Comparison of ENCODE assay signal across 16 cellular contexts in the genomic region with DNA sequence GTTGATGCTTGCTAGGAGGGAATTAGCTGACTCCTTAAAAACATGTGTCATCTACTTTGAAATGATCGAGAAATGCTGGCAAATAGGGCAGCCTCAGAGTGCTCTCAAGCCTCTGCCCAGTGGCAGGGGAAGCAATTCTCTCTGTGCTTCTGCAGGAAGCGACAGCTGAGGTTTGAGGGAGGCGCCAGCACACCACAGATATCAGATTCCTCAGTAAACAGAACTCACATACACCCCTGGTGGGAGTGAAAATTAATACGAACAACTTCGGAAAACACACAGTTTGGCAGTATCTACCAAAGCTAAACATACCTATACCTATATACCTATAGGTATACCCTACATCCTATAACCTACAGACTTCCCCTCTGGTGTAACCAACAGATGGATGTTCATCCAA.
DNase-seq lines count a peak whose midpoint lies in the region; ATAC-seq and TF ChIP-seq lines count a peak whose summit lies in the region.
"Had no signal": no experiment of that assay in that cellular context is flagged by ENCODE, and none has a peak within 500 bp of the region (broad histone marks: within the 10 kb centered on the region; RNA-seq: fewer than 3 reads in every experiment).

No MANE protein-coding gene starts in this region.

- TF ChIP-seq POLR2A in spleen (IDR thresholded peaks at IDR 0.05): no peak

- TF ChIP-seq CTCF in foreskin fibroblast (IDR thresholded peaks at IDR 0.05; ENCODE audit: low read depth, low read length): no peak
- TF ChIP-seq CTCF in psoas muscle (IDR thresholded peaks at IDR 0.05): no peak
- TF ChIP-seq CTCF in spleen (IDR thresholded peaks at IDR 0.05 in 8 of 11, conservative IDR thresholded peaks at IDR 0.05 in 3 of 11): no peak

- H3K9me3 ChIP-seq in psoas muscle (peaks cover 5% of the 10 kb centered on the region), spleen (peaks cover 0 to 4% (median 0%) of the 10 kb centered on the region in 8 donors)
- H3K9me3 ChIP-seq: thyroid gland had no signal

- intact Hi-C loops in posterior vena cava (cut with DNase I) (no loop called here), psoas muscle (cut with DNase I) (no loop called here), spleen (cut with DNase I; ENCODE audit: low total_unique reads) (no loop called here)

- H3K4me1 ChIP-seq in psoas muscle (no peaks in the 10 kb centered on the region), spleen (no peaks in the 10 kb centered on the region)
- H3K4me1 ChIP-seq: thyroid gland had no signal

- H3K27me3 ChIP-seq in psoas muscle (ENCODE audit: insufficient read depth in 3 of 3, low read length in 2 of 3): peaks cover 0 to 6% (median 4%) of the 10 kb centered on the region in 3 donors
- H3K27me3 ChIP-seq in spleen (replicated peaks in 1 of 7): peaks cover 0 to 43% (median 0%) of the 10 kb centered on the region in 7 donors
- H3K27me3 ChIP-seq: thyroid gland had no signal

- H3K4me3 ChIP-seq in foreskin fibroblast (ENCODE audit: low read depth in 1 of 2, low read length in 2 of 2) (no peak overlapping the region), psoas muscle (no peak overlapping the region), spleen (no peak overlapping the region)
- H3K4me3 ChIP-seq: GM12878, lung, thyroid gland had no signal

- peak; percentile 55 for DNase-seq in DMS79 (lab: John Stamatoyannopoulos, UW)
- peak; percentile 77 for DNase-seq in NCI-H1092 (lab: John Stamatoyannopoulos, UW)
- DNase-seq in NCI-H748 treated with DMSO at 0.1 percent for 48 hours (lab: John Stamatoyannopoulos, UW): peak; percentile 60
- peak; percentile 3 to 5 for DNase-seq in foreskin fibroblast
- no peak for DNase-seq in posterior vena cava (ENCODE audit: low spot score)
- DNase-seq in psoas muscle: no peak
- no peak for DNase-seq in spleen
- DNase-seq: CD4-positive, alpha-beta memory T cell; cerebellar nuclear complex; foreskin melanocyte; NCI-H446 treated with DMSO at 0.1 percent for 48 hours had no signal

- no peak overlapping the region for H3K27ac ChIP-seq in psoas muscle
- no peak overlapping the region for H3K27ac ChIP-seq in spleen
- H3K27ac ChIP-seq: thyroid gland had no signal

- no peak for ATAC-seq in psoas muscle
- no peak for ATAC-seq in GM21723 (IDR thresholded peaks at IDR 0.05; ENCODE audit: unreplicated experiment)
- ATAC-seq: activated T-helper 17 cell treated with anti-CD3 and anti-CD28 coated beads, Interleukin-2, amount 50 U/mL, for 72 hours; GM12878 had no signal

- WGBS in psoas muscle, 3 donors: 8 to 20% (median 13%) methylated on average over 5 of the region's 5 CpGs
- WGBS in spleen, 5 donors: 22 to 33% (median 31%) methylated on average over 5 of the region's 5 CpGs

- no peaks in the 10 kb centered on the region for H3K36me3 ChIP-seq in psoas muscle (ENCODE audit: insufficient read depth in 1 of 2, low read depth in 1 of 2)
- no peaks in the 10 kb centered on the region for H3K36me3 ChIP-seq in spleen
- H3K36me3 ChIP-seq: thyroid gland had no signal

Comparison
In these comparisons a context has a peak if more than half of its experiments do, and no peak if none do; other contexts are left out.
1. DNase-seq: peak in DMS79 (single experiment), NCI-H1092 (single experiment), NCI-H748 treated with DMSO at 0.1 percent for 48 hours (single experiment) and foreskin fibroblast (2 of 2); none in posterior vena cava (single experiment), psoas muscle (0 of 2) and spleen (single experiment).